ENCODE assay signal across 10 cellular contexts in the genomic region with DNA sequence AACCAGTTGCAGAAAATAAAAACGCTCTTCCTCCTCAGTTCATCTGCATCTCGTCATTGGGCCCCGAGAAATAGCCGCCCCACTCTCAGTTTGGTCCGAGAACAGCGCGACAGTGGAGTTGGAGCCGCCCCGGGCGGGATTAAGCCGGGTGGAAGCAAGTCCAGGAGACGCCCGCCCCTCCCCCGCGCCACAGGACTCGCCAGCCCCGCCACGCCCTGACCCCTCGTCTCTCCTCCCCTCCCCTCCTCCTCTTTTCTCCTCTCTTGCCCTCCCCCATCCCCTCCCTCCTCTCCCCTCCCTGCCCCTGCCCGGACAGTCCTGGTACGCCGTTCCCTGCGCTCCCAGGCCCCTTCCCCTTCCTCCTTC.
A peak's percentile ranks its signal among the peaks of the same experiment; 100 is the strongest.
DNase-seq lines count a peak whose midpoint lies in the region; TF ChIP-seq lines count a peak whose summit lies in the region.
"Had no signal": no experiment of that assay in that cellular context is flagged by ENCODE, and none has a peak within 500 bp of the region (broad histone marks: within the 10 kb centered on the region; RNA-seq: fewer than 3 reads in every experiment).

No MANE protein-coding gene starts in this region.

- peaks cover 13% of the 10 kb centered on the region for H3K4me1 Mint-ChIP-seq in neural crest cell
- no peaks in the 10 kb centered on the region for H3K4me1 Mint-ChIP-seq in activated CD4-positive, alpha-beta memory T cell treated with anti-CD3 and anti-CD28 coated beads, Interleukin-2, amount 10 ng/mL, durations not matched to agents 7 days and 5 days

- H3K27ac Mint-ChIP-seq in neural crest cell (ENCODE audit: unreplicated experiment), result no peak overlapping the region
- H3K27ac Mint-ChIP-seq in activated CD4-positive, alpha-beta memory T cell treated with anti-CD3 and anti-CD28 coated beads, Interleukin-2, amount 10 ng/mL, durations not matched to agents 7 days and 5 days, result no peak overlapping the region

- DNase-seq in AG08395 (ENCODE audit: low spot score) (peak; percentile 86), Peyer's patch (peak; percentile 18 to 82 (median 81)), glomerular visceral epithelial cell (ENCODE audit: extremely low spot score) (peak; percentile 90), neural crest cell (ENCODE audit: low read depth, low spot score) (no peak), NCI-H1694 (lab: John Stamatoyannopoulos, UW) (no peak)
- DNase-seq in stimulated activated CD4-positive, alpha-beta T cell treated with anti-CD3 and anti-CD28 coated beads, Interleukin-2, amount 100 ng/mL, for 48 hours, result no peak
- DNase-seq in activated CD8-positive, alpha-beta memory T cell treated with anti-CD3 and anti-CD28 coated beads for 24 hours, result no peak
- no peak for DNase-seq in activated CD4-positive, alpha-beta memory T cell treated with anti-CD3 and anti-CD28 coated beads, Interleukin-2, amount 10 ng/mL, durations not matched to agents 7 days and 5 days
- DNase-seq: NCI-H446, occipital lobe had no signal

- no peak for TF ChIP-seq CTCF in Peyer's patch (IDR thresholded peaks at IDR 0.05)
- no peak for TF ChIP-seq CTCF in neural crest cell (conservative IDR thresholded peaks at IDR 0.05)

- H3K4me1 ChIP-seq in Peyer's patch, result peaks cover 0 to 5% (median 0%) of the 10 kb centered on the region in 4 donors

- peak overlapping the region; percentile 18 to 58 (median 34) for H3K4me3 ChIP-seq in Peyer's patch

- peaks cover 3% of the 10 kb centered on the region for H3K9me3 Mint-ChIP-seq in neural crest cell
- H3K9me3 Mint-ChIP-seq in activated CD4-positive, alpha-beta memory T cell treated with anti-CD3 and anti-CD28 coated beads, Interleukin-2, amount 10 ng/mL, durations not matched to agents 7 days and 5 days, result peaks cover 14% of the 10 kb centered on the region

- CTCF ChIA-PET in activated CD4-positive, alpha-beta memory T cell treated with anti-CD3 and anti-CD28 coated beads, Interleukin-2, amount 10 ng/mL, durations not matched to agents 7 days and 5 days (lab: Charles Lee), result no interaction called here

- peak overlapping the region; percentile 68 for H3K4me3 Mint-ChIP-seq in neural crest cell
- H3K4me3 Mint-ChIP-seq in activated CD4-positive, alpha-beta memory T cell treated with anti-CD3 and anti-CD28 coated beads, Interleukin-2, amount 10 ng/mL, durations not matched to agents 7 days and 5 days, result no peak overlapping the region

- H3K9me3 ChIP-seq in Peyer's patch, result peaks cover 0 to 12% (median 5%) of the 10 kb centered on the region in 4 donors

- H3K36me3 ChIP-seq in Peyer's patch, result no peaks in the 10 kb centered on the region

- POLR2A ChIA-PET in activated CD4-positive, alpha-beta memory T cell treated with anti-CD3 and anti-CD28 coated beads, Interleukin-2, amount 10 ng/mL, durations not matched to agents 7 days and 5 days (lab: Charles Lee), result no interaction called here

- peak overlapping the region; percentile 55 to 88 (median 72) for H3K27ac ChIP-seq in Peyer's patch

- peaks cover 57% of the 10 kb centered on the region for H3K27me3 Mint-ChIP-seq in neural crest cell (ENCODE audit: low read depth)
- peaks cover 27% of the 10 kb centered on the region for H3K27me3 Mint-ChIP-seq in activated CD4-positive, alpha-beta memory T cell treated with anti-CD3 and anti-CD28 coated beads, Interleukin-2, amount 10 ng/mL, durations not matched to agents 7 days and 5 days

- peaks cover 6% of the 10 kb centered on the region for H3K36me3 Mint-ChIP-seq in neural crest cell (ENCODE audit: low read depth)
- peaks cover 2% of the 10 kb centered on the region for H3K36me3 Mint-ChIP-seq in activated CD4-positive, alpha-beta memory T cell treated with anti-CD3 and anti-CD28 coated beads, Interleukin-2, amount 10 ng/mL, durations not matched to agents 7 days and 5 days (ENCODE audit: low read depth)

- no peaks in the 10 kb centered on the region for H3K27me3 ChIP-seq in Peyer's patch

- no peak for TF ChIP-seq POLR2A in Peyer's patch (IDR thresholded peaks at IDR 0.05)

Comparison
In these comparisons a context has a peak if more than half of its experiments do, and no peak if none do; other contexts are left out.
1. DNase-seq: peak in AG08395 (single experiment), Peyer's patch (3 of 3) and glomerular visceral epithelial cell (single experiment); none in neural crest cell (single experiment), stimulated activated CD4-positive, alpha-beta T cell treated with anti-CD3 and anti-CD28 coated beads, Interleukin-2, amount 100 ng/mL, for 48 hours (0 of 2), activated CD8-positive, alpha-beta memory T cell treated with anti-CD3 and anti-CD28 coated beads for 24 hours (single experiment), activated CD4-positive, alpha-beta memory T cell treated with anti-CD3 and anti-CD28 coated beads, Interleukin-2, amount 10 ng/mL, durations not matched to agents 7 days and 5 days (single experiment) and NCI-H1694 (single experiment).